In the genomic region with DNA sequence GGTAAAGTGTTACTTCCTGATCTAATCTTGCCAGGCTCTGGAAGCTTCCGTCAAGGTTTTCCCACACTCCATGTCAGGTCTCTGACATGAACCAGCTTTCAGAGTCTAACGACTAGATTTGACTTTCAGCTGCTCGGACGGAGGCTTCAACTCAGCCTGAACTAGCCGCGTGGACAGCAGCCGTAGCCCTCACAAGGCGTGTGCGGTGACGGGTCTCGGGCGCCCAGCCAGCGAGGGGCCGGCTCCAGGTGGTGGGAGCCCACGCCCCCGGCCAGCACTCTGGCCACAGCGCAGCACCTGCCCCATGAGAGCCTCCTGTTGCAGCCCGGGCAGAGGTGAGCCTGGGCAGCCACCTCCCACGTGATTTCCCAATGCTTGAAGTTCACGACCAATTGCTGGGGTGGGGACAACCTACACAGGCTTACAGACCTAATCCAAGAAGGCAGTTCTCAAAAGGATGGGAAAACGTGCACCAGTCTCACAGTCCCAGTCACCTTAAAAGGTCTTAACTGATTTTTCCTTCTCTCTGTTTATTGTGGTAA, we compare ENCODE assay signal across 17 cellular contexts. TPM values are rescaled to one million over a fixed set of nuclear protein-coding genes. Genes with fewer than 3 reads are reported as not detected.
A peak's percentile ranks its signal among the peaks of the same experiment; 100 is the strongest.
DNase-seq lines count a peak whose midpoint lies in the region; ATAC-seq, FAIRE-seq and TF ChIP-seq lines count a peak whose summit lies in the region.
"Had no signal": no experiment of that assay in that cellular context is flagged by ENCODE, and none has a peak within 500 bp of the region (broad histone marks: within the 10 kb centered on the region; RNA-seq: fewer than 3 reads in every experiment).

No MANE protein-coding gene starts in this region.

- CTCF ChIA-PET in A549 (lab: Yijun Ruan, JAX): interaction anchor here (0.7 to 7.5 kb wide), 17 partner anchors 12 to 267 kb away, joined by 3 to 154 read pairs (median 9); partner anchors contain the start of genes CBX4 and CBX8

- TF ChIP-seq CTCF in A549 (IDR thresholded peaks at IDR 0.05): no peak
- no peak for TF ChIP-seq CTCF in astrocyte (IDR thresholded peaks at IDR 0.05; ENCODE audit: insufficient read depth, low read depth, low read length)
- TF ChIP-seq CTCF in right lobe of liver (IDR thresholded peaks at IDR 0.05): no peak
- no peak for TF ChIP-seq CTCF in GM13977 (IDR thresholded peaks at IDR 0.05; ENCODE audit: extremely low read depth, insufficient read depth, missing control alignments)

- peak overlapping the region; percentile 9 to 89; a peak in 5 of 6 replicates for H3K27ac ChIP-seq in A549
- H3K27ac ChIP-seq in astrocyte (ENCODE audit: low read depth, low read length): no peak overlapping the region
- peak overlapping the region; percentile 9 to 91 (median 85) for H3K27ac ChIP-seq in right lobe of liver
- H3K27ac ChIP-seq: foreskin keratinocyte had no signal

- H3K4me1 ChIP-seq in A549 (peaks cover 86% of the 10 kb centered on the region), astrocyte (ENCODE audit: insufficient read depth, low read length) (peaks cover 49% of the 10 kb centered on the region), right lobe of liver (peaks cover 2 to 78% (median 40%) of the 10 kb centered on the region in 4 donors)

- H3K36me3 Mint-ChIP-seq in astrocyte (ENCODE audit: low read depth, unreplicated experiment): peaks cover 6% of the 10 kb centered on the region
- H3K36me3 Mint-ChIP-seq: stimulated activated effector memory CD8-positive, alpha-beta T cell treated with anti-CD3 and anti-CD28 coated beads, Interleukin-12 subunit alpha, Interleukin-12 subunit beta, amount 100 ng/mL, for 72 hours had no signal

- H3K79me2 ChIP-seq in astrocyte (ENCODE audit: insufficient read depth, low read length): peaks cover 7% of the 10 kb centered on the region

- peaks cover 29% of the 10 kb centered on the region for H3K4me1 Mint-ChIP-seq in astrocyte (ENCODE audit: low read depth, unreplicated experiment)

- FAIRE-seq in A549 (lab: Jason Lieb, UNC): no peak
- no peak for FAIRE-seq in astrocyte (lab: Jason Lieb, UNC)
- FAIRE-seq: HTR-8/SVneo had no signal

- TF ChIP-seq RAD21 in A549 (conservative IDR thresholded peaks at IDR 0.05 in 1 of 2, IDR thresholded peaks at IDR 0.05 in 1 of 2): no peak

- no peak for TF ChIP-seq POLR2A in A549 (IDR thresholded peaks at IDR 0.05; ENCODE audit: low read length)
- peak; percentile 41 for TF ChIP-seq POLR2A in right lobe of liver (IDR thresholded peaks at IDR 0.05)

- no peaks in the 10 kb centered on the region for H3K27me3 ChIP-seq in H7 (ENCODE audit: control insufficient read depth, insufficient read depth, low read length)
- H3K27me3 ChIP-seq in astrocyte (ENCODE audit: insufficient read depth, low read length): no peaks in the 10 kb centered on the region
- no peaks in the 10 kb centered on the region for H3K27me3 ChIP-seq in right lobe of liver
- H3K27me3 ChIP-seq: foreskin keratinocyte had no signal

- H2AFZ ChIP-seq in astrocyte (ENCODE audit: low read depth, low read length): no peak overlapping the region

- no peak overlapping the region for H3K9ac ChIP-seq in astrocyte (ENCODE audit: low read length)

- in situ Hi-C loops in GM13977 (cut with MboI; ENCODE audit: low pct_unique_long_range_greater_than_20kb, low sequenced_read_pairs, unreplicated experiment): no loop called here

- POLR2A ChIA-PET in A549 (lab: Yijun Ruan, JAX): interaction anchor here (2.0 kb wide), 1 partner anchor 151 kb away, joined by 10 read pairs; the partner anchor contains the start of gene CBX4

- no peak for DNase-seq in A549 (ENCODE audit: low read depth in 1 of 2, low spot score in 1 of 2)
- peak; percentile 55 for DNase-seq in H7
- DNase-seq in astrocyte (ENCODE audit: low read depth): no peak
- DNase-seq in right lobe of liver: peak; percentile 82 to 92 (median 92)
- no peak for DNase-seq in GM13977 (ENCODE audit: low spot score)
- DNase-seq in activated gamma-delta T cell treated with Interleukin-2 at 50 U/mL for 16 hours: no peak
- DNase-seq: activated B cell treated with CpG ODN at 0.5 μM for 24 hours, foreskin keratinocyte, hypothalamus, NCI-H1105, NCI-H2081, NCI-H510A, T-helper 2 cell had no signal

- ATAC-seq in A549: no peak
- peak; percentile 23 to 42 (median 36) for ATAC-seq in right lobe of liver
- no peak for ATAC-seq in HG03159 (IDR thresholded peaks at IDR 0.05; ENCODE audit: unreplicated experiment)
- ATAC-seq in HG02840 (IDR thresholded peaks at IDR 0.05; ENCODE audit: low FRiP score, unreplicated experiment): no peak
- ATAC-seq: foreskin keratinocyte; stimulated activated effector memory CD8-positive, alpha-beta T cell treated with anti-CD3 and anti-CD28 coated beads, Interleukin-12 subunit alpha, Interleukin-12 subunit beta, amount 100 ng/mL, for 72 hours had no signal

- H4K20me1 ChIP-seq in astrocyte (ENCODE audit: insufficient read depth, low read length): peaks cover 18% of the 10 kb centered on the region

- H3K27me3 Mint-ChIP-seq in astrocyte (ENCODE audit: low read depth, unreplicated experiment): peaks cover 3% of the 10 kb centered on the region

- H3K9me3 ChIP-seq in A549 (no peaks in the 10 kb centered on the region), astrocyte (ENCODE audit: insufficient read depth, low read depth, low read length) (no peaks in the 10 kb centered on the region), right lobe of liver (no peaks in the 10 kb centered on the region)

- TF ChIP-seq EP300 in A549 (IDR thresholded peaks at IDR 0.05): no peak

- intact Hi-C loops in right lobe of liver (cut with DNase I): no loop called here

- H3K36me3 ChIP-seq in H7 (replicated peaks; ENCODE audit: control insufficient read depth, insufficient read depth, low read length) (no peaks in the 10 kb centered on the region; the same call in 1 of the 2 replicates), astrocyte (ENCODE audit: insufficient read depth, low read length) (no peaks in the 10 kb centered on the region), right lobe of liver (no peaks in the 10 kb centered on the region)

- WGBS in A549 (ENCODE audit: missing lambda C conversion rate): 83% methylated on average over 21 of the region's 21 CpGs
- 16% methylated on average over 3 of the region's 21 CpGs for WGBS in right lobe of liver (ENCODE audit: insufficient coverage, low coverage, low lambda C conversion rate, missing lambda C conversion rate)

- no peaks in the 10 kb centered on the region for H3K9me3 Mint-ChIP-seq in astrocyte (ENCODE audit: unreplicated experiment)
- H3K9me3 Mint-ChIP-seq: activated B cell treated with CpG ODN at 0.5 μM for 24 hours; stimulated activated effector memory CD8-positive, alpha-beta T cell treated with anti-CD3 and anti-CD28 coated beads, Interleukin-12 subunit alpha, Interleukin-12 subunit beta, amount 100 ng/mL, for 72 hours had no signal

- H3K4me3 ChIP-seq in A549: no peak overlapping the region
- no peak overlapping the region for H3K4me3 ChIP-seq in H7 (ENCODE audit: insufficient read depth, low read depth, low read length)
- no peak overlapping the region for H3K4me3 ChIP-seq in astrocyte (ENCODE audit: insufficient read depth, low read depth, low read length)
- peak overlapping the region in 1 of 3 donors; percentile 6 for H3K4me3 ChIP-seq in right lobe of liver

- H3K4me3 Mint-ChIP-seq in astrocyte (ENCODE audit: unreplicated experiment): no peak overlapping the region
- H3K4me3 Mint-ChIP-seq: activated B cell treated with CpG ODN at 0.5 μM for 24 hours had no signal

- H3K27ac Mint-ChIP-seq in astrocyte (ENCODE audit: unreplicated experiment): peak overlapping the region; percentile 61
- H3K27ac Mint-ChIP-seq: activated B cell treated with CpG ODN at 0.5 μM for 24 hours; stimulated activated effector memory CD8-positive, alpha-beta T cell treated with anti-CD3 and anti-CD28 coated beads, Interleukin-12 subunit alpha, Interleukin-12 subunit beta, amount 100 ng/mL, for 72 hours had no signal

- no peak overlapping the region; the same call in 2 of the 3 replicates for H3K4me2 ChIP-seq in A549
- H3K4me2 ChIP-seq in astrocyte (ENCODE audit: low read length): no peak overlapping the region

TF ChIP-seq in A549, 52 proteins besides CTCF, POLR2A, EP300 and RAD21 (continues in another document):
- TF ChIP-seq HOXB5 (CRISPR knock-in tag; IDR thresholded peaks at IDR 0.05): no peak
- TF ChIP-seq HOXB13 (CRISPR knock-in tag; IDR thresholded peaks at IDR 0.05; ENCODE audit: low read depth): no peak
- TF ChIP-seq POLR2AphosphoS2 (conservative IDR thresholded peaks at IDR 0.05; ENCODE audit: low read length): no peak
- no peak for TF ChIP-seq JUNB (IDR thresholded peaks at IDR 0.05)
- TF ChIP-seq ESRRA (IDR thresholded peaks at IDR 0.05; ENCODE audit: borderline replicate concordance, low read length): no peak
- no peak for TF ChIP-seq FOXS1 (CRISPR knock-in tag; IDR thresholded peaks at IDR 0.05)
- TF ChIP-seq RFX5 (IDR thresholded peaks at IDR 0.05): no peak
- no peak for TF ChIP-seq HOXA7 (CRISPR knock-in tag; IDR thresholded peaks at IDR 0.05)

RNA-seq across cellular contexts. Expression of gene TBC1D16, which starts 45.5 kb away (rescaled TPM):
- 8.9 and 12.9 TPM in 2 replicates for polyA plus RNA-seq in A549 (2011; rRNA removed)
- polyA plus RNA-seq in A549 (2012; cell fraction: cytosol; rRNA removed): 5.8 and 7.4 TPM in 2 replicates
- 13.9 and 15.8 TPM in 2 replicates for polyA plus RNA-seq in A549 (2012; cell fraction: nucleus; rRNA removed)
- 11.5 to 12.5 TPM (median 12.3 TPM) in 3 replicates for polyA plus RNA-seq in A549 (2017; fragmentation: RNase III; extraction: RNeasy Plus Mini Kit Qiagen cat#74134 plus additional on column Dnase treatment)
- 22.2 and 28.2 TPM in 2 replicates for polyA minus RNA-seq in A549 (2011; rRNA and poly(A)+ RNA removed)
- 81.8 and 95.8 TPM in 2 replicates for total RNA-seq in H7 (2014; rRNA removed; shearing (Covaris generic))
- 37.6 and 45.1 TPM in 2 replicates for total RNA-seq in astrocyte
- total RNA-seq in right lobe of liver: 10 to 100 TPM in 4 of 6 experiments, 1 to 10 TPM in 2; 5.8 to 21.0 (median 14.4) TPM

RNA-seq across cellular contexts. Expression of gene CCDC40, which starts 46.3 kb away (rescaled TPM):
- polyA plus RNA-seq in A549 (2011; rRNA removed) (4.3 and 5.9 TPM in 2 replicates), A549 (2017; fragmentation: RNase III; extraction: RNeasy Plus Mini Kit Qiagen cat#74134 plus additional on column Dnase treatment) (8.2 to 12.6 TPM (median 11.3 TPM) in 3 replicates)
- 5.2 and 5.8 TPM in 2 replicates for polyA plus RNA-seq in A549 (2012; cell fraction: cytosol; rRNA removed)
- 15.3 and 16.1 TPM in 2 replicates for polyA plus RNA-seq in A549 (2012; cell fraction: nucleus; rRNA removed)
- polyA minus RNA-seq in A549 (2011; rRNA and poly(A)+ RNA removed): 5.4 and 9.5 TPM in 2 replicates
- 3.8 and 4.2 TPM in 2 replicates for total RNA-seq in H7 (2014; rRNA removed; shearing (Covaris generic))
- total RNA-seq in astrocyte (5.0 and 7.0 TPM in 2 replicates), right lobe of liver (1 to 10 TPM; 1.7 to 3.1 (median 2.1) TPM)

Comparison
In these comparisons a context has a peak if more than half of its experiments do, and no peak if none do; other contexts are left out.
1. ATAC-seq: peak in right lobe of liver (4 of 4); none in A549 (0 of 2), HG03159 (single experiment) and HG02840 (single experiment).
2. DNase-seq: peak in H7 (single experiment) and right lobe of liver (3 of 3); none in A549 (0 of 2), astrocyte (single experiment), GM13977 (single experiment) and activated gamma-delta T cell treated with Interleukin-2 at 50 U/mL for 16 hours (single experiment).